In genomic region chr6:107870379-107870778, GRCh38 we compare ENCODE assay signal across 13 cellular contexts. TPM values are rescaled to one million over a fixed set of nuclear protein-coding genes. Genes with fewer than 3 reads are reported as not detected.
DNase-seq lines count a peak whose midpoint lies in the region; ATAC-seq, FAIRE-seq and TF ChIP-seq lines count a peak whose summit lies in the region.
"Had no signal": no experiment of that assay in that cellular context is flagged by ENCODE, and none has a peak within 500 bp of the region (broad histone marks: within the 10 kb centered on the region; RNA-seq: fewer than 3 reads in every experiment).

No MANE protein-coding gene starts in this region.

- H3K36me3 ChIP-seq in astrocyte (ENCODE audit: insufficient read depth, low read length) (peaks cover 17% of the 10 kb centered on the region), endodermal cell (ENCODE audit: control insufficient read depth, insufficient read depth, low read length) (peaks cover 62% of the 10 kb centered on the region)

- FAIRE-seq in astrocyte (lab: Jason Lieb, UNC): peak; percentile 74
- FAIRE-seq: islet of Langerhans, urothelium cell line had no signal

- no peak overlapping the region for H3K4me3 Mint-ChIP-seq in astrocyte (ENCODE audit: unreplicated experiment)
- no peak overlapping the region for H3K4me3 Mint-ChIP-seq in endodermal cell

- no peaks in the 10 kb centered on the region for H3K9me3 Mint-ChIP-seq in astrocyte (ENCODE audit: unreplicated experiment)
- no peaks in the 10 kb centered on the region for H3K9me3 Mint-ChIP-seq in endodermal cell

- no peak overlapping the region for H3K4me3 ChIP-seq in astrocyte (ENCODE audit: insufficient read depth, low read depth, low read length)
- no peak overlapping the region for H3K4me3 ChIP-seq in endodermal cell (ENCODE audit: low read length)

- WGBS in endodermal cell (ENCODE audit: insufficient coverage in 1 of 2, insufficient read length in 1 of 2), 2 experiments: 100% methylated on average over 1 of the region's 1 CpG; no CpG with 5 or more reads in 1 of the 2 experiments

- H3K27ac ChIP-seq in astrocyte (ENCODE audit: low read depth, low read length) (no peak overlapping the region), endodermal cell (ENCODE audit: low read depth, low read length) (no peak overlapping the region)

- H3K9me3 ChIP-seq in astrocyte (ENCODE audit: insufficient read depth, low read depth, low read length) (no peaks in the 10 kb centered on the region), endodermal cell (ENCODE audit: control insufficient read depth, low read length) (no peaks in the 10 kb centered on the region)

- H3K36me3 Mint-ChIP-seq in astrocyte (ENCODE audit: low read depth, unreplicated experiment) (peaks cover 13% of the 10 kb centered on the region), endodermal cell (ENCODE audit: low read depth) (peaks cover 28% of the 10 kb centered on the region)

- H3K27me3 ChIP-seq in astrocyte (ENCODE audit: insufficient read depth, low read length) (no peaks in the 10 kb centered on the region), endodermal cell (ENCODE audit: control insufficient read depth, insufficient read depth, low read length, poor library complexity, severe bottlenecking) (no peaks in the 10 kb centered on the region)

- peaks cover 38% of the 10 kb centered on the region for H4K20me1 ChIP-seq in astrocyte (ENCODE audit: insufficient read depth, low read length)

- no peaks in the 10 kb centered on the region for H3K27me3 Mint-ChIP-seq in astrocyte (ENCODE audit: low read depth, unreplicated experiment)
- H3K27me3 Mint-ChIP-seq in endodermal cell (ENCODE audit: insufficient read depth): no peaks in the 10 kb centered on the region

- DNase-seq in A172 (ENCODE audit: low spot score): peak; percentile 51
- peak; percentile 63 for DNase-seq in HCEC 1CT
- peak; percentile 16 for DNase-seq in astrocyte (ENCODE audit: low read depth)
- DNase-seq in iris pigment epithelial cell (ENCODE audit: low read depth): peak; percentile 77
- no peak for DNase-seq in posterior vena cava (ENCODE audit: low spot score)
- no peak for DNase-seq in islet precursor cell
- no peak for DNase-seq in endodermal cell
- DNase-seq: cerebellar nuclear complex, NCI-H1092 treated with DMSO at 0.1 percent for 48 hours, NCI-H345 had no signal

- H3K4me2 ChIP-seq in astrocyte (ENCODE audit: low read length): no peak overlapping the region

- no peak for TF ChIP-seq CTCF in astrocyte (IDR thresholded peaks at IDR 0.05; ENCODE audit: insufficient read depth, low read depth, low read length)
- TF ChIP-seq CTCF in endodermal cell (conservative IDR thresholded peaks at IDR 0.05): no peak

- peaks cover 3% of the 10 kb centered on the region for H3K4me1 ChIP-seq in astrocyte (ENCODE audit: insufficient read depth, low read length)
- no peaks in the 10 kb centered on the region for H3K4me1 ChIP-seq in endodermal cell (ENCODE audit: control insufficient read depth, insufficient read depth, low read length)

- H2AFZ ChIP-seq in astrocyte (ENCODE audit: low read depth, low read length): no peak overlapping the region

- intact Hi-C loops in posterior vena cava (cut with DNase I): no loop called here

- H3K79me2 ChIP-seq in astrocyte (ENCODE audit: insufficient read depth, low read length): no peaks in the 10 kb centered on the region

- H3K4me1 Mint-ChIP-seq in astrocyte (ENCODE audit: low read depth, unreplicated experiment): peaks cover 17% of the 10 kb centered on the region
- H3K4me1 Mint-ChIP-seq in endodermal cell: peaks cover 8% of the 10 kb centered on the region

- H3K27ac Mint-ChIP-seq in astrocyte (ENCODE audit: unreplicated experiment): no peak overlapping the region
- no peak overlapping the region for H3K27ac Mint-ChIP-seq in endodermal cell

- H3K9ac ChIP-seq in astrocyte (ENCODE audit: low read length) (no peak overlapping the region), endodermal cell (ENCODE audit: extremely low read depth, low read length, poor library complexity, severe bottlenecking) (no peak overlapping the region)

- ATAC-seq in GM18907 (IDR thresholded peaks at IDR 0.05; ENCODE audit: unreplicated experiment): no peak

RNA-seq across cellular contexts. Expression of gene SCML4, which starts 46.3 kb away (rescaled TPM):
- total RNA-seq in A172 (2014; rRNA removed; shearing (Covaris generic)): not detected in 2 replicates
- total RNA-seq in astrocyte (not detected in 2 replicates), posterior vena cava (1 to 10 TPM in 1 of 2 donors, under 1 TPM in 1; 0.38 to 1.0 TPM), endodermal cell (not detected)
- 0.50 TPM for polyA plus RNA-seq in endodermal cell (2013, experiment 1 of 2)
- polyA plus RNA-seq in endodermal cell (2013, experiment 2 of 2): 0.58 TPM

Comparison
In these comparisons a context has a peak if more than half of its experiments do, and no peak if none do; other contexts are left out.
1. DNase-seq: peak in A172 (single experiment), HCEC 1CT (single experiment), astrocyte (single experiment) and iris pigment epithelial cell (single experiment); none in posterior vena cava (single experiment), islet precursor cell (single experiment) and endodermal cell (single experiment).